11 cellular contexts compared by ENCODE assay signal in the genomic region with DNA sequence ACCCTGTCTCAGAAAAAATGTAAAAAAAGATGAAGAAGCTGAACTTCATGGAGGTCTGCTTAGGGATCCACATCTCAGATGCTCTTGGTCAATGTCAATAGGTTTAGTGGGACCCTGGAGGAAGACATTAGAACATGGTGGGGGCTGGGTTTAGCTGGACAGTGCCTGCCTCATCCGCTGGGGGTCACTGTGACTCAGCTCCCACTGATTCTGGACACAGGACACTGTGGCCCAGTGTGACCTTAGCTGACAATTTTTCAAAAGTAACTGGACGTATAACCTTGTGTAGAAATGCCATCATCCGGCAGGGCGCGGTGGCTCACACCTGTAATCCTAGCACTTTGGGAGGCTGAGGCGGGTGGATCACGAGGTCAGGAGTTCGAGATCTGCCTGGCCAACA. TPM values are rescaled to one million over a fixed set of nuclear protein-coding genes. Genes with fewer than 3 reads are reported as not detected.
DNase-seq lines count a peak whose midpoint lies in the region; ATAC-seq and TF ChIP-seq lines count a peak whose summit lies in the region.
"Had no signal": no experiment of that assay in that cellular context is flagged by ENCODE, and none has a peak within 500 bp of the region (broad histone marks: within the 10 kb centered on the region; RNA-seq: fewer than 3 reads in every experiment).

No MANE protein-coding gene starts in this region.

- TF ChIP-seq EP300 in upper lobe of left lung (IDR thresholded peaks at IDR 0.05), result no peak

- no peak for TF ChIP-seq POLR2A in upper lobe of left lung (IDR thresholded peaks at IDR 0.05)

- H3K27ac ChIP-seq in VCaP, result no peak overlapping the region
- no peak overlapping the region for H3K27ac ChIP-seq in left ventricle myocardium inferior (replicated peaks)
- no peak overlapping the region for H3K27ac ChIP-seq in upper lobe of left lung

- H3K4me3 ChIP-seq in left ventricle myocardium inferior (no peak overlapping the region), upper lobe of left lung (no peak overlapping the region)

- peak; percentile 74 for TF ChIP-seq CTCF in VCaP (conservative IDR thresholded peaks at IDR 0.05)
- TF ChIP-seq CTCF in left ventricle myocardium inferior (IDR thresholded peaks at IDR 0.05; ENCODE audit: borderline replicate concordance), result peak; percentile 62
- TF ChIP-seq CTCF in upper lobe of left lung (IDR thresholded peaks at IDR 0.05), result peak in 5 of 6 experiments; percentile 22 to 41 (median 22)

- peak; percentile 34 for DNase-seq in activated effector memory CD4-positive, alpha-beta T cell treated with anti-CD3 and anti-CD28 coated beads, Interleukin-2, amount 50 U/mL, for 16 hours
- no peak for DNase-seq in activated effector memory CD4-positive, alpha-beta T cell treated with Interleukin-2 at 50 U/mL for 16 hours
- DNase-seq in left ventricle myocardium inferior (no peak), upper lobe of left lung (no peak), OCI-M2 (lab: John Stamatoyannopoulos, UW; ENCODE audit: unreplicated experiment) (no peak)
- DNase-seq: NCI-H1105, right cardiac atrium had no signal

- intact Hi-C loops in left ventricle myocardium inferior (cut with micrococcal nuclease), result no loop called here

- peaks cover 26% of the 10 kb centered on the region for H3K27me3 ChIP-seq in left ventricle myocardium inferior (ENCODE audit: low read depth)
- no peaks in the 10 kb centered on the region for H3K27me3 ChIP-seq in upper lobe of left lung

- H3K9me3 ChIP-seq in left ventricle myocardium inferior (replicated peaks) (no peaks in the 10 kb centered on the region), upper lobe of left lung (no peaks in the 10 kb centered on the region)

- H3K4me1 ChIP-seq in left ventricle myocardium inferior (no peaks in the 10 kb centered on the region), upper lobe of left lung (no peaks in the 10 kb centered on the region)

- H3K36me3 ChIP-seq in left ventricle myocardium inferior, result no peaks in the 10 kb centered on the region
- H3K36me3 ChIP-seq in upper lobe of left lung, result no peaks in the 10 kb centered on the region

- WGBS in upper lobe of left lung, 2 donors, result 77 to 91% methylated on average over 8 of the region's 8 CpGs

- ATAC-seq in upper lobe of left lung (ENCODE audit: low FRiP score in 2 of 2) (peak in 1 of 2 donors; percentile 52), GM21786 (IDR thresholded peaks at IDR 0.05; ENCODE audit: unreplicated experiment) (no peak), GM21619 (IDR thresholded peaks at IDR 0.05; ENCODE audit: unreplicated experiment) (no peak)

RNA-seq across cellular contexts. Expression of a gene that starts 7.3 kb away (rescaled TPM):
- total RNA-seq in left ventricle myocardium inferior, result 85.2 TPM
- 100 to 1,000 TPM in 3 of 6 donors, 10 to 100 TPM in 3; 61.8 to 133 (median 97.7) TPM for total RNA-seq in upper lobe of left lung

RNA-seq across cellular contexts. Expression of a gene that starts 9.8 kb away (rescaled TPM):
- total RNA-seq in left ventricle myocardium inferior (not detected), upper lobe of left lung (not detected)
- total RNA-seq: kidney epithelial cell, right cardiac atrium had no signal

RNA-seq across cellular contexts. Expression of a gene that starts 35.6 kb away (rescaled TPM):
- total RNA-seq in left ventricle myocardium inferior (34.0 TPM), upper lobe of left lung (100 to 1,000 TPM in 2 of 6 donors, 10 to 100 TPM in 4; 61.0 to 237 (median 91.9) TPM)

RNA-seq across cellular contexts. Expression of a gene that starts 43.3 kb away (rescaled TPM):
- total RNA-seq in left ventricle myocardium inferior, result 78.1 TPM
- 100 to 1,000 TPM in 2 of 6 donors, 10 to 100 TPM in 4; 61.0 to 117 (median 86.9) TPM for total RNA-seq in upper lobe of left lung

Comparison
In these comparisons a context has a peak if more than half of its experiments do, and no peak if none do; other contexts are left out.
1. CTCF ChIP-seq: peak in every context shown above with its lines; median percentile 74 in VCaP; 62 in left ventricle myocardium inferior; 22 in upper lobe of left lung.